In genomic region chr15:88454867-88455810, GRCh38 we compare ENCODE assay signal across 1 cellular context.
TF ChIP-seq lines count a peak whose summit lies in the region.

No MANE protein-coding gene starts in this region.

TF ChIP-seq in K562, 482 proteins besides CTCF, POLR2A, EP300 and RAD21 (continued from another document):
- TF ChIP-seq CUX1 (CRISPR knock-in tag; IDR thresholded peaks at IDR 0.05) (no peak), SAFB (IDR thresholded peaks at IDR 0.05; ENCODE audit: borderline replicate concordance, low read depth, low read length) (no peak), MIER1 (IDR thresholded peaks at IDR 0.05; ENCODE audit: low read depth) (no peak), CBFB (CRISPR knock-in tag; IDR thresholded peaks at IDR 0.05) (no peak), SMAD4 (CRISPR knock-in tag; conservative IDR thresholded peaks at IDR 0.05) (no peak), NFE2 (IDR thresholded peaks at IDR 0.05; ENCODE audit: low read depth) (no peak), MTF1 (CRISPR knock-in tag; IDR thresholded peaks at IDR 0.05; ENCODE audit: borderline replicate concordance) (no peak), E2F4 (CRISPR knock-in tag; IDR thresholded peaks at IDR 0.05; ENCODE audit: low read depth) (no peak), ATF1 (CRISPR knock-in tag; IDR thresholded peaks at IDR 0.05) (no peak), ATF1 (tag; IDR thresholded peaks at IDR 0.05) (peak; percentile 13; the same call in 1 of the 2 replicates), ZNF224 (CRISPR knock-in tag; IDR thresholded peaks at IDR 0.05) (no peak), TCFL5 (CRISPR knock-in tag; conservative IDR thresholded peaks at IDR 0.05) (no peak), CREB1 (IDR thresholded peaks at IDR 0.05) (no peak), CREB1 (CRISPR knock-in tag; IDR thresholded peaks at IDR 0.05) (0 out of 2 replicates have a peak, but pooled peaks have one; percentile 19), E2F1 (CRISPR knock-in tag; IDR thresholded peaks at IDR 0.05) (no peak), YY1 (IDR thresholded peaks at IDR 0.05; ENCODE audit: borderline replicate concordance in 1 of 3, control insufficient read depth in 1 of 3, extremely low read depth in 1 of 3, insufficient read depth in 3 of 3, insufficient read length in 1 of 3, insufficient replicate concordance in 2 of 3, low read depth in 1 of 3, low read length in 2 of 3) (peak in 1 of 3 experiments; percentile 10), RBM14 (IDR thresholded peaks at IDR 0.05; ENCODE audit: borderline replicate concordance, insufficient read depth, low read depth, low read length) (no peak), CBX5 (IDR thresholded peaks at IDR 0.05; ENCODE audit: borderline replicate concordance, low read depth) (no peak), NCOA6 (IDR thresholded peaks at IDR 0.05) (no peak), NBN (IDR thresholded peaks at IDR 0.05; ENCODE audit: low read depth) (no peak), ZNF830 (CRISPR knock-in tag; IDR thresholded peaks at IDR 0.05) (no peak)
